ENCODE assay signal across 10 cellular contexts in genomic region chr9:128634651-128635262, GRCh38. TPM values are rescaled to one million over a fixed set of nuclear protein-coding genes. Genes with fewer than 3 reads are reported as not detected.
DNase-seq lines count a peak whose midpoint lies in the region; ATAC-seq, FAIRE-seq and TF ChIP-seq lines count a peak whose summit lies in the region.
"Had no signal": no experiment of that assay in that cellular context is flagged by ENCODE, and none has a peak within 500 bp of the region (broad histone marks: within the 10 kb centered on the region; RNA-seq: fewer than 3 reads in every experiment).

No MANE protein-coding gene starts in this region.

- H3K4me1 ChIP-seq in Panc1 (ENCODE audit: control insufficient read depth, insufficient read depth, low read length), result peaks cover 32% of the 10 kb centered on the region
- H3K4me1 ChIP-seq in endothelial cell of umbilical vein (ENCODE audit: control insufficient read depth, extremely low read depth, insufficient read depth, low read length), result peaks cover 11% of the 10 kb centered on the region
- H3K4me1 ChIP-seq in muscle layer of colon (ENCODE audit: insufficient read depth, low read length), result peaks cover 17% of the 10 kb centered on the region
- peaks cover 15 to 23% (median 18%) of the 10 kb centered on the region in 4 donors for H3K4me1 ChIP-seq in transverse colon

- BruUV-seq in Panc1 (replicated peaks; lab: Mats Ljungman, UMichigan) (no TSS peak), endothelial cell of umbilical vein (replicated peaks; lab: Mats Ljungman, UMichigan) (no TSS peak)

- H3K27me3 ChIP-seq in Panc1 (ENCODE audit: control insufficient read depth, insufficient read depth, low read length), result no peaks in the 10 kb centered on the region
- no peaks in the 10 kb centered on the region for H3K27me3 ChIP-seq in endothelial cell of umbilical vein (ENCODE audit: control insufficient read depth in 2 of 2, insufficient read depth in 2 of 2, low read length in 2 of 2)
- no peaks in the 10 kb centered on the region for H3K27me3 ChIP-seq in muscle layer of colon (ENCODE audit: control insufficient read depth in 1 of 2, insufficient read depth in 2 of 2, low read length in 2 of 2)
- no peaks in the 10 kb centered on the region for H3K27me3 ChIP-seq in transverse colon

- CTCF ChIA-PET in Panc1 (lab: Charles Lee), result interaction anchor here (0.7 to 1.0 kb wide), 2 partner anchors 50 to 71 kb away, joined by 3 read pairs; no protein-coding TSS in a partner anchor
- CTCF ChIA-PET in endothelial cell of umbilical vein (lab: Charles Lee), result interaction anchor here (0.9 to 3.1 kb wide), 9 partner anchors 9 to 196 kb away, joined by 3 to 18 read pairs (median 6); partner anchors contain the start of gene PKN3

- H3K4me3 ChIP-seq in Panc1 (ENCODE audit: low read depth in 2 of 2, low read length in 2 of 2), result peak overlapping the region in 1 of 2 experiments; percentile 11; a peak in 1 of 4 replicates
- H3K4me3 ChIP-seq in endothelial cell of umbilical vein (replicated peaks in 1 of 3; ENCODE audit: insufficient read depth in 1 of 3, low read depth in 1 of 3, low read length in 3 of 3), result no peak overlapping the region
- no peak overlapping the region for H3K4me3 ChIP-seq in muscle layer of colon (ENCODE audit: low read depth in 1 of 2, low read length in 2 of 2)
- H3K4me3 ChIP-seq in transverse colon, result peak overlapping the region in 1 of 4 donors; percentile 5
- H3K4me3 ChIP-seq: GM12878 had no signal

- peaks cover 8% of the 10 kb centered on the region; the same call in 1 of the 2 replicates for H3K36me3 ChIP-seq in Panc1 (ENCODE audit: control insufficient read depth, insufficient read depth, low read length)
- H3K36me3 ChIP-seq in endothelial cell of umbilical vein (ENCODE audit: control insufficient read depth in 2 of 2, extremely low read depth in 1 of 2, insufficient read depth in 2 of 2, low read length in 2 of 2), result peaks cover 22 to 40% of the 10 kb centered on the region in 2 experiments
- H3K36me3 ChIP-seq in muscle layer of colon (ENCODE audit: insufficient read depth, low read length), result peaks cover 43% of the 10 kb centered on the region
- H3K36me3 ChIP-seq in transverse colon, result peaks cover 0 to 26% (median 19%) of the 10 kb centered on the region in 4 donors

- TF ChIP-seq CTCF in Panc1 (IDR thresholded peaks at IDR 0.05), result no peak
- TF ChIP-seq CTCF in endothelial cell of umbilical vein (IDR thresholded peaks at IDR 0.05; ENCODE audit: extremely low read depth in 1 of 2, insufficient read depth in 1 of 2, low read depth in 1 of 2, low read length in 2 of 2), result no peak
- no peak for TF ChIP-seq CTCF in transverse colon (IDR thresholded peaks at IDR 0.05)

- H3K9ac ChIP-seq in endothelial cell of umbilical vein (replicated peaks; ENCODE audit: extremely low read depth, insufficient read depth, low read length) (no peak overlapping the region), muscle layer of colon (ENCODE audit: low read length) (no peak overlapping the region)

- H3K4me2 ChIP-seq in endothelial cell of umbilical vein (ENCODE audit: insufficient read depth, low read length), result no peak overlapping the region

- in situ Hi-C loops in Panc1 (cut with HindIII; ENCODE audit: low pct_unique_long_range_greater_than_20kb, low sequenced_read_pairs), result no loop called here
- in situ Hi-C loops in transverse colon (cut with MboI; ENCODE audit: low pct_ligation_motif_present in 1 of 4, low pct_unique_long_range_greater_than_20kb in 1 of 4, low sequenced_read_pairs in 3 of 4), result no loop called here

- dilution Hi-C loops in endothelial cell of umbilical vein (cut with MboI; ENCODE audit: extremely low pct_ligation_motif_present, low sequenced_read_pairs), result no loop called here

- no peaks in the 10 kb centered on the region for H3K79me2 ChIP-seq in endothelial cell of umbilical vein (ENCODE audit: control insufficient read depth, insufficient read depth, low read length)

- no peak for FAIRE-seq in endothelial cell of umbilical vein (lab: Jason Lieb, UNC)
- FAIRE-seq: GM12878 had no signal

- intact Hi-C loops in Panc1 (cut with micrococcal nuclease; ENCODE audit: unreplicated experiment) (no loop called here), endothelial cell of umbilical vein (cut with micrococcal nuclease) (loop anchor here (1.0 to 5.0 kb wide), 4 partner anchors 55 to 183 kb away; partner anchors contain the start of genes ENDOG, PKN3, SET and ZER1), transverse colon (cut with DNase I; ENCODE audit: low total_unique reads) (no loop called here)

- WGBS in transverse colon (ENCODE audit: low coverage in 1 of 2), 2 donors, result 67 to 70% methylated on average over 4 to 26 of the region's 26 CpGs

- DNase-seq in Panc1 (ENCODE audit: low read depth, low spot score) (no peak), endothelial cell of umbilical vein (ENCODE audit: low read depth, low spot score) (no peak), transverse colon (no peak), NCI-H446 treated with DMSO at 0.1 percent for 48 hours (lab: John Stamatoyannopoulos, UW) (no peak)
- DNase-seq: activated T-cell treated with anti-CD3 and anti-CD28 coated beads for 4 hours, MM.1S had no signal

- peak; percentile 4 for ATAC-seq in Panc1
- no peak for ATAC-seq in HG03045 (IDR thresholded peaks at IDR 0.05; ENCODE audit: unreplicated experiment)
- no peak for ATAC-seq in HG02981 (IDR thresholded peaks at IDR 0.05; ENCODE audit: unreplicated experiment)

- no peaks in the 10 kb centered on the region for H4K20me1 ChIP-seq in endothelial cell of umbilical vein (replicated peaks; ENCODE audit: control insufficient read depth, extremely low read depth, insufficient read depth, low read length)

- no peak for TF ChIP-seq EP300 in transverse colon (IDR thresholded peaks at IDR 0.05; ENCODE audit: low read depth)

- H3K27ac ChIP-seq in Panc1 (ENCODE audit: low read length) (peak overlapping the region; percentile 81), endothelial cell of umbilical vein (ENCODE audit: insufficient read depth, low read depth, low read length) (no peak overlapping the region), muscle layer of colon (ENCODE audit: low read depth, low read length) (peak overlapping the region; percentile 35), transverse colon (peak overlapping the region; percentile 85 to 92 (median 88))

- H2AFZ ChIP-seq in endothelial cell of umbilical vein (ENCODE audit: low read depth, low read length), result no peak overlapping the region

- H3K9me1 ChIP-seq in endothelial cell of umbilical vein (replicated peaks; ENCODE audit: control insufficient read depth, extremely low read depth, insufficient read depth, low read length), result no peaks in the 10 kb centered on the region

- no peak for TF ChIP-seq POLR2A in endothelial cell of umbilical vein (IDR thresholded peaks at IDR 0.05; ENCODE audit: low read depth, low read length)
- TF ChIP-seq POLR2A in transverse colon (IDR thresholded peaks at IDR 0.05), result no peak

- POLR2A ChIA-PET in Panc1 (lab: Charles Lee) (interaction anchor here (0.5 to 0.6 kb wide), 2 partner anchors 14 to 39 kb away, joined by 3 read pairs; no protein-coding TSS in a partner anchor), endothelial cell of umbilical vein (lab: Charles Lee) (interaction anchor here (0.9 to 1.0 kb wide), 2 partner anchors 17 to 49 kb away, joined by 3 read pairs; no protein-coding TSS in a partner anchor)

- no peaks in the 10 kb centered on the region for H3K9me3 ChIP-seq in Panc1 (ENCODE audit: control insufficient read depth, insufficient read depth, low read depth, low read length)
- no peaks in the 10 kb centered on the region for H3K9me3 ChIP-seq in endothelial cell of umbilical vein (replicated peaks; ENCODE audit: control insufficient read depth, insufficient read depth, low read length)
- H3K9me3 ChIP-seq in muscle layer of colon (ENCODE audit: low read length), result no peaks in the 10 kb centered on the region
- H3K9me3 ChIP-seq in transverse colon, result no peaks in the 10 kb centered on the region

TF ChIP-seq in endothelial cell of umbilical vein, 7 proteins besides CTCF, POLR2A, EP300 and RAD21 (continues in another document):
- TF ChIP-seq GATA2 (IDR thresholded peaks at IDR 0.05; ENCODE audit: insufficient read depth, insufficient read length, low read depth, low read length) (no peak), FOS (IDR thresholded peaks at IDR 0.05; ENCODE audit: borderline replicate concordance, insufficient read depth, low read length) (no peak), POLR2AphosphoS5 (IDR thresholded peaks at IDR 0.05; ENCODE audit: insufficient read depth, low read depth, low read length) (peak; percentile 40), EZH2 (IDR thresholded peaks at IDR 0.05; ENCODE audit: borderline replicate concordance, low read depth, low read length, severe bottlenecking) (no peak)
- TF ChIP-seq, protein P1, sequence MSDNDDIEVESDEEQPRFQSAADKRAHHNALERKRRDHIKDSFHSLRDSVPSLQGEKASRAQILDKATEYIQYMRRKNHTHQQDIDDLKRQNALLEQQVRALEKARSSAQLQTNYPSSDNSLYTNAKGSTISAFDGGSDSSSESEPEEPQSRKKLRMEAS (IDR thresholded peaks at IDR 0.05; ENCODE audit: insufficient read depth, insufficient read length), result no peak

RNA-seq across cellular contexts. Expression of gene DYNC2I2, which starts 21.9 kb away (rescaled TPM):
- total RNA-seq in Panc1 (2021; ENCODE audit: unreplicated experiment) (78.1 TPM), endothelial cell of umbilical vein (68.5 and 73.6 TPM in 2 replicates), transverse colon (100 to 1,000 TPM in 2 of 4 donors, 10 to 100 TPM in 2; 41.4 to 160 (median 94.9) TPM)
- polyA plus RNA-seq in Panc1 (2012; ENCODE audit: insufficient read length), result 96.2 TPM
- polyA plus RNA-seq in endothelial cell of umbilical vein, result 82.6 and 88.5 TPM in 2 replicates
- 56.2 and 80.5 TPM in 2 replicates for polyA plus RNA-seq in endothelial cell of umbilical vein (2011; cell fraction: cytosol; rRNA removed)
- 74.6 and 80.8 TPM in 2 replicates for polyA plus RNA-seq in endothelial cell of umbilical vein (2011; cell fraction: nucleus; rRNA removed)
- 39.7 and 41.2 TPM in 2 replicates for polyA plus RNA-seq in endothelial cell of umbilical vein (2012)
- 32.9 and 45.3 TPM in 2 replicates for polyA minus RNA-seq in endothelial cell of umbilical vein
- polyA minus RNA-seq in endothelial cell of umbilical vein (2011; cell fraction: cytosol; rRNA and poly(A)+ RNA removed), result 181 TPM
- polyA minus RNA-seq in endothelial cell of umbilical vein (2011; cell fraction: nucleus; rRNA and poly(A)+ RNA removed), result 21.7 and 31.4 TPM in 2 replicates

RNA-seq across cellular contexts. Expression of gene SET, which starts 54.3 kb away (rescaled TPM):
- total RNA-seq in Panc1 (2021; ENCODE audit: unreplicated experiment), result 422 TPM
- 224 TPM for polyA plus RNA-seq in Panc1 (2012; ENCODE audit: insufficient read length)
- total RNA-seq in endothelial cell of umbilical vein, result 448 and 483 TPM in 2 replicates
- 61.1 and 96.9 TPM in 2 replicates for polyA plus RNA-seq in endothelial cell of umbilical vein
- 102 and 105 TPM in 2 replicates for polyA plus RNA-seq in endothelial cell of umbilical vein (2011; cell fraction: cytosol; rRNA removed)
- 97.8 and 153 TPM in 2 replicates for polyA plus RNA-seq in endothelial cell of umbilical vein (2011; cell fraction: nucleus; rRNA removed)
- 325 and 505 TPM in 2 replicates for polyA plus RNA-seq in endothelial cell of umbilical vein (2012)
- 90.4 and 106 TPM in 2 replicates for polyA minus RNA-seq in endothelial cell of umbilical vein
- 487 TPM for polyA minus RNA-seq in endothelial cell of umbilical vein (2011; cell fraction: cytosol; rRNA and poly(A)+ RNA removed)
- polyA minus RNA-seq in endothelial cell of umbilical vein (2011; cell fraction: nucleus; rRNA and poly(A)+ RNA removed), result 47.0 and 61.7 TPM in 2 replicates
- 100 to 1,000 TPM in 1 of 4 donors, 10 to 100 TPM in 3; 29.2 to 153 (median 64.4) TPM for total RNA-seq in transverse colon
